8 cellular contexts compared by ENCODE assay signal in the genomic region with DNA sequence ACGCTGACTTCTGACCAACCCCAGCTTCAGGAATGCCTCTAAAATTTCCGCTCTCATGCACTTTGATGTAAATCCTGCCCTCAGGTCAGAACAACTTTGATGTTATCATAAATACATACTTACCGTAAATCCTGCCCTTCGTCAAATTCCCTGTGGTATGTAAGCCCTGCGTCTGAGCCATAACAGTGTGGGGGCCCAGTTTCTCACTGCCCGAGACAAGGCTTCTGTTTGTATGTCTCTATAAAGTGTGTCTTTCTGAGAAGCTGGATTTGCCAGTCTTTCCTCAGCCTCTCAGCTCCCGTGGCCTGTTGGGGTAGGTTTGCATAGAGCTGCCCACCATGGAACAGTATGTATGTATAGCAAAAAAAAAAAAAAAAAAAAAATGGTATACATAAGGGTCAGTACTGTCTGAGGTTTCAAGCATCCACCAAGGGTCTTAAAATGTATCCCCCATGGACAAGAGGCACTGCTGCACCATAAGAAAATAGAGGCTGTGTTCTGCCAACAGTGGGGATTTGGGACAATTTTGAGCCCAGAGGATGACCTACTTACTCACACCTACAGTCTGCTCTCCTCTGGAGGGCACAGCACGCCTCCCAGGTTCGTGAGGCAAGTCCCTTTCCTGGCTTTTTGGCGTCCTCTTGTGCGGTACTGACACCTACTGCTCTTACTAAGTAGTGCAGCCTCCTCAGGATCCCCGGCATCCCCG. TPM values are rescaled to one million over a fixed set of nuclear protein-coding genes. Genes with fewer than 3 reads are reported as not detected.
DNase-seq lines count a peak whose midpoint lies in the region; TF ChIP-seq lines count a peak whose summit lies in the region.

No MANE protein-coding gene starts in this region.

- TF ChIP-seq POLR2A in prostate gland (IDR thresholded peaks at IDR 0.05) = no peak
- no peak for TF ChIP-seq POLR2A in vagina (IDR thresholded peaks at IDR 0.05)

- DNase-seq in DMS53 treated with DMSO at 0.1 percent for 48 hours (lab: John Stamatoyannopoulos, UW; ENCODE audit: unreplicated experiment) (peak; percentile 67), H7 (peak; percentile 92), NCI-H1417 (lab: John Stamatoyannopoulos, UW) (peak; percentile 68 to 89 (median 85)), SW480 (ENCODE audit: low spot score) (peak; percentile 92), adipocyte (ENCODE audit: low read depth) (peak; percentile 95), cardiac muscle cell (ENCODE audit: low read depth in 1 of 2, low spot score in 1 of 2) (peak; percentile 88), prostate gland (ENCODE audit: low spot score) (peak; percentile 76), vagina (ENCODE audit: extremely low spot score in 2 of 2) (no peak)

- H3K27ac ChIP-seq in cardiac muscle cell (no peak overlapping the region), prostate gland (no peak overlapping the region), vagina (no peak overlapping the region)

- H3K27me3 ChIP-seq in H7 (ENCODE audit: control insufficient read depth, insufficient read depth, low read length) (no peaks in the 10 kb centered on the region), adipocyte (replicated peaks; ENCODE audit: control insufficient read depth, insufficient read depth, low read length) (no peaks in the 10 kb centered on the region), cardiac muscle cell (no peaks in the 10 kb centered on the region), prostate gland (replicated peaks; ENCODE audit: insufficient read depth) (no peaks in the 10 kb centered on the region), vagina (no peaks in the 10 kb centered on the region)

- 25% methylated on average over 13 of the region's 13 CpGs for WGBS in prostate gland

- H3K9me3 ChIP-seq in adipocyte (ENCODE audit: control insufficient read depth, low read length) (no peaks in the 10 kb centered on the region), cardiac muscle cell (ENCODE audit: low read depth) (no peaks in the 10 kb centered on the region), prostate gland (no peaks in the 10 kb centered on the region), vagina (no peaks in the 10 kb centered on the region)

- intact Hi-C loops in prostate gland (cut with DNase I) (loop anchor here (1.0 to 5.0 kb wide), 2 partner anchors 67 to 86 kb away; no protein-coding TSS in a partner anchor), vagina (cut with DNase I) (loop anchor here (5.0 kb wide), 1 partner anchor 66 kb away; the partner anchor contains the start of gene SLC7A6)

- H3K9ac ChIP-seq in adipocyte (ENCODE audit: low read length) = no peak overlapping the region

- no peak overlapping the region for H3K4me3 ChIP-seq in H7 (ENCODE audit: insufficient read depth, low read depth, low read length)
- H3K4me3 ChIP-seq in adipocyte (ENCODE audit: low read length) = no peak overlapping the region
- H3K4me3 ChIP-seq in cardiac muscle cell = no peak overlapping the region
- no peak overlapping the region for H3K4me3 ChIP-seq in prostate gland
- H3K4me3 ChIP-seq in vagina = no peak overlapping the region

- H3K4me1 ChIP-seq in adipocyte (ENCODE audit: control insufficient read depth, insufficient read depth, low read length) = peaks cover 19% of the 10 kb centered on the region
- H3K4me1 ChIP-seq in cardiac muscle cell (ENCODE audit: low read depth) = peaks cover 12% of the 10 kb centered on the region
- H3K4me1 ChIP-seq in prostate gland (replicated peaks) = no peaks in the 10 kb centered on the region
- no peaks in the 10 kb centered on the region for H3K4me1 ChIP-seq in vagina

- H3K36me3 ChIP-seq in H7 (replicated peaks; ENCODE audit: control insufficient read depth, insufficient read depth, low read length) (peaks cover 14% of the 10 kb centered on the region), adipocyte (ENCODE audit: control insufficient read depth, insufficient read depth, low read length, severe bottlenecking) (peaks cover 54% of the 10 kb centered on the region), cardiac muscle cell (peaks cover 9% of the 10 kb centered on the region), prostate gland (peaks cover 0 to 9% of the 10 kb centered on the region in 2 donors), vagina (peaks cover 0 to 18% of the 10 kb centered on the region in 2 donors)

- TF ChIP-seq CTCF in cardiac muscle cell (IDR thresholded peaks at IDR 0.05; ENCODE audit: low read depth, low read length) (peak; percentile 94), prostate gland (IDR thresholded peaks at IDR 0.05) (peak; percentile 79 to 96 (median 90)), vagina (IDR thresholded peaks at IDR 0.05) (peak; percentile 50 to 91 (median 88))

RNA-seq across cellular contexts. Expression of gene PRMT7, which starts 17.5 kb away (rescaled TPM):
- total RNA-seq in H7 (2014; rRNA removed; shearing (Covaris generic)) = 34.6 and 56.5 TPM in 2 replicates
- 106 and 110 TPM in 2 replicates for total RNA-seq in cardiac muscle cell
- polyA plus RNA-seq in cardiac muscle cell = 55.8 and 56.6 TPM in 2 replicates
- 10 to 100 TPM; 45.2 to 77.9 TPM for total RNA-seq in prostate gland
- total RNA-seq in vagina = 47.9 TPM

RNA-seq across cellular contexts. Expression of gene SLC7A6OS, which starts 17.6 kb away (rescaled TPM):
- total RNA-seq in H7 (2014; rRNA removed; shearing (Covaris generic)) = 15.8 and 20.7 TPM in 2 replicates
- total RNA-seq in cardiac muscle cell = 12.8 and 24.3 TPM in 2 replicates
- polyA plus RNA-seq in cardiac muscle cell = 18.4 and 24.4 TPM in 2 replicates
- 10 to 100 TPM in 1 of 2 donors, 1 to 10 TPM in 1; 10.0 to 23.6 TPM for total RNA-seq in prostate gland
- 15.5 TPM for total RNA-seq in vagina

Comparison
In these comparisons a context has a peak if more than half of its experiments do, and no peak if none do; other contexts are left out.
1. DNase-seq: peak in DMS53 treated with DMSO at 0.1 percent for 48 hours (single experiment), H7 (single experiment), NCI-H1417 (3 of 3), SW480 (single experiment), adipocyte (single experiment), cardiac muscle cell (2 of 2) and prostate gland (single experiment); none in vagina (0 of 2).
2. Peak in every context shown above with its lines, with median percentiles within 50 percentile points of each other: CTCF ChIP-seq.